8 cellular contexts compared by ENCODE assay signal in genomic region chr16:3266873-3267537, GRCh38. TPM values are rescaled to one million over a fixed set of nuclear protein-coding genes. Genes with fewer than 3 reads are reported as not detected.
DNase-seq lines count a peak whose midpoint lies in the region; ATAC-seq and TF ChIP-seq lines count a peak whose summit lies in the region.

No MANE protein-coding gene starts in this region.

- no peaks in the 10 kb centered on the region for H3K9me2 ChIP-seq in OCI-LY1 (ENCODE audit: low read depth, low read length)

- no peak overlapping the region for H3K4me3 ChIP-seq in OCI-LY1 (ENCODE audit: low read depth, low read length, poor library complexity, severe bottlenecking)

- H4K20me1 ChIP-seq in OCI-LY1 (ENCODE audit: insufficient read depth, low read length): no peaks in the 10 kb centered on the region

- peaks cover 7% of the 10 kb centered on the region for H3K36me3 Mint-ChIP-seq in activated T-helper 17 cell treated with anti-CD3 and anti-CD28 coated beads, Interleukin-2, amount 50 U/mL, for 72 hours (ENCODE audit: low read depth)

- 0 out of 2 replicates have a peak, but pooled peaks cover 5% of the 10 kb centered on the region for H3K36me3 ChIP-seq in OCI-LY1 (ENCODE audit: insufficient read depth, low read length)

- H3K9ac ChIP-seq in OCI-LY1 (ENCODE audit: low read length): no peak overlapping the region

- H3K27ac Mint-ChIP-seq in activated T-helper 17 cell treated with anti-CD3 and anti-CD28 coated beads, Interleukin-2, amount 50 U/mL, for 72 hours: no peak overlapping the region

- H3F3A ChIP-seq in OCI-LY1 (ENCODE audit: insufficient read depth, low read length): no peaks in the 10 kb centered on the region

- H3K4me1 Mint-ChIP-seq in activated T-helper 17 cell treated with anti-CD3 and anti-CD28 coated beads, Interleukin-2, amount 50 U/mL, for 72 hours: peaks cover 7% of the 10 kb centered on the region

- TF ChIP-seq CTCF in AG09319 (IDR thresholded peaks at IDR 0.05; ENCODE audit: low read depth, low read length) (peak; percentile 72), GM12874 (IDR thresholded peaks at IDR 0.05; ENCODE audit: insufficient read depth, low read depth, low read length) (peak; percentile 28; the same call in 1 of the 2 replicates), OCI-LY1 (IDR thresholded peaks at IDR 0.05; ENCODE audit: low read length) (peak; percentile 72)

- DNase-seq in AG09319 (ENCODE audit: extremely low read depth, low read depth): peak; percentile 69
- peak; percentile 62 for DNase-seq in epidermal melanocyte (ENCODE audit: insufficient read length, low spot score)
- peak; percentile 13 for DNase-seq in retina
- DNase-seq in NCI-H510A treated with DMSO at 0.1 percent for 48 hours (lab: John Stamatoyannopoulos, UW): no peak
- no peak for DNase-seq in activated CD4-positive, CD25-positive, alpha-beta regulatory T cell (lab: John Stamatoyannopoulos, UW)

- H3K4me3 Mint-ChIP-seq in activated T-helper 17 cell treated with anti-CD3 and anti-CD28 coated beads, Interleukin-2, amount 50 U/mL, for 72 hours: no peak overlapping the region

- no peaks in the 10 kb centered on the region for H3K27me3 Mint-ChIP-seq in activated T-helper 17 cell treated with anti-CD3 and anti-CD28 coated beads, Interleukin-2, amount 50 U/mL, for 72 hours

- H3K4me2 ChIP-seq in OCI-LY1 (ENCODE audit: low read length): no peak overlapping the region

- no peaks in the 10 kb centered on the region for H3K9me3 Mint-ChIP-seq in activated T-helper 17 cell treated with anti-CD3 and anti-CD28 coated beads, Interleukin-2, amount 50 U/mL, for 72 hours

- peaks cover 17% of the 10 kb centered on the region for H3K4me1 ChIP-seq in OCI-LY1 (ENCODE audit: insufficient read depth, low read length, severe bottlenecking)

- H3K79me2 ChIP-seq in OCI-LY1 (ENCODE audit: insufficient read depth, low read length): no peaks in the 10 kb centered on the region

- peaks cover 5% of the 10 kb centered on the region for H3K9me3 ChIP-seq in OCI-LY1 (ENCODE audit: low read length)

- no peaks in the 10 kb centered on the region for H3K27me3 ChIP-seq in OCI-LY1 (ENCODE audit: insufficient read depth, low read length)

- no peak overlapping the region for H3K27ac ChIP-seq in OCI-LY1 (ENCODE audit: low read depth, low read length, poor library complexity, severe bottlenecking)

- ATAC-seq in activated T-helper 17 cell treated with anti-CD3 and anti-CD28 coated beads, Interleukin-2, amount 50 U/mL, for 72 hours (replicated peaks): no peak

- no peak overlapping the region for H2AFZ ChIP-seq in OCI-LY1 (ENCODE audit: low read length)

RNA-seq across cellular contexts. Expression of gene MEFV, which starts 10.6 kb away (rescaled TPM):
- total RNA-seq in activated T-helper 17 cell treated with anti-CD3 and anti-CD28 coated beads, Interleukin-2, amount 50 U/mL, for 72 hours: under 1 TPM in 1 of 2 donors, not detected in 1; 0.11 TPM

RNA-seq across cellular contexts. Expression of gene ZNF263, which starts 16.3 kb away (rescaled TPM):
- 10 to 100 TPM; 19.3 to 21.4 TPM for total RNA-seq in activated T-helper 17 cell treated with anti-CD3 and anti-CD28 coated beads, Interleukin-2, amount 50 U/mL, for 72 hours

RNA-seq across cellular contexts. Expression of gene ZNF200, which starts 32.0 kb away (rescaled TPM):
- total RNA-seq in activated T-helper 17 cell treated with anti-CD3 and anti-CD28 coated beads, Interleukin-2, amount 50 U/mL, for 72 hours: 10 to 100 TPM; 14.6 to 23.2 TPM

RNA-seq across cellular contexts. Expression of gene TIGD7, which starts 38.2 kb away (rescaled TPM):
- 1 to 10 TPM; 2.3 to 4.0 TPM for total RNA-seq in activated T-helper 17 cell treated with anti-CD3 and anti-CD28 coated beads, Interleukin-2, amount 50 U/mL, for 72 hours

RNA-seq across cellular contexts. Expression of gene ZNF75A, which starts 38.3 kb away (rescaled TPM):
- total RNA-seq in activated T-helper 17 cell treated with anti-CD3 and anti-CD28 coated beads, Interleukin-2, amount 50 U/mL, for 72 hours: 10 to 100 TPM; 19.4 to 26.9 TPM

Comparison
In these comparisons a context has a peak if more than half of its experiments do, and no peak if none do; other contexts are left out.
1. DNase-seq: peak in AG09319 (single experiment), epidermal melanocyte (single experiment) and retina (single experiment); none in NCI-H510A treated with DMSO at 0.1 percent for 48 hours (single experiment) and activated CD4-positive, CD25-positive, alpha-beta regulatory T cell (0 of 4).
2. Peak in every context shown above with its lines, with median percentiles within 50 percentile points of each other: CTCF ChIP-seq.